12 cellular contexts compared by ENCODE assay signal in genomic region chr6:18214003-18214402, GRCh38. TPM values are rescaled to one million over a fixed set of nuclear protein-coding genes. Genes with fewer than 3 reads are reported as not detected.
DNase-seq lines count a peak whose midpoint lies in the region; ATAC-seq and TF ChIP-seq lines count a peak whose summit lies in the region.
"Had no signal": no experiment of that assay in that cellular context is flagged by ENCODE, and none has a peak within 500 bp of the region (broad histone marks: within the 10 kb centered on the region; RNA-seq: fewer than 3 reads in every experiment).

No MANE protein-coding gene starts in this region.

- POLR2A ChIA-PET in WTC11 (lab: Charles Lee) = no interaction called here
- POLR2A ChIA-PET in PC-9 (lab: Charles Lee; ENCODE audit: unreplicated experiment) = no interaction called here

- H3K27me3 ChIP-seq in thoracic aorta (replicated peaks; ENCODE audit: insufficient read depth) (no peaks in the 10 kb centered on the region), PC-9 (ENCODE audit: insufficient read depth, low read depth) (no peaks in the 10 kb centered on the region)

- H3K27ac ChIP-seq in thoracic aorta (peak overlapping the region in 1 of 2 donors; percentile 58), PC-9 (no peak overlapping the region)
- H3K27ac ChIP-seq: parathyroid adenoma had no signal

- H3F3A ChIP-seq in PC-9 (ENCODE audit: insufficient read depth, low read depth) = no peaks in the 10 kb centered on the region

- H3K4me2 ChIP-seq in PC-9 = no peak overlapping the region

- no peaks in the 10 kb centered on the region for H3K79me2 ChIP-seq in PC-9 (ENCODE audit: low read depth)
- H3K79me2 ChIP-seq: parathyroid adenoma had no signal

- H3K9me2 ChIP-seq in PC-9 (ENCODE audit: insufficient read depth) = no peaks in the 10 kb centered on the region

- H3K27me3 Mint-ChIP-seq in natural killer cell treated with Interleukin-12 subunit alpha and Interleukin-12 subunit beta and Interleukin-15 and Interleukin-18, amount 100 ng/mL, for 72 hours = no peaks in the 10 kb centered on the region
- H3K27me3 Mint-ChIP-seq in natural killer cell (ENCODE audit: low read depth in 2 of 2) = no peaks in the 10 kb centered on the region
- H3K27me3 Mint-ChIP-seq in WTC11 (ENCODE audit: low read depth) = no peaks in the 10 kb centered on the region

- H3K4me1 ChIP-seq in thoracic aorta (ENCODE audit: control insufficient read depth in 1 of 2, low read depth in 2 of 2) (peaks cover 0 to 9% of the 10 kb centered on the region in 2 donors), PC-9 (replicated peaks; ENCODE audit: insufficient read depth) (no peaks in the 10 kb centered on the region)
- H3K4me1 ChIP-seq: parathyroid adenoma had no signal

- no peaks in the 10 kb centered on the region for H4K20me1 ChIP-seq in PC-9 (ENCODE audit: insufficient read depth)

- no peak for ATAC-seq in natural killer cell treated with Interleukin-12 subunit alpha and Interleukin-12 subunit beta and Interleukin-15 and Interleukin-18, amount 100 ng/mL, for 72 hours
- ATAC-seq in natural killer cell = no peak
- peak; percentile 31 for ATAC-seq in HG02610 (IDR thresholded peaks at IDR 0.05; ENCODE audit: unreplicated experiment)
- ATAC-seq in WTC11 = no peak
- ATAC-seq in thoracic aorta (ENCODE audit: insufficient number of reproducible peaks, low FRiP score, low read depth) = no peak
- ATAC-seq in HG03571 (IDR thresholded peaks at IDR 0.05; ENCODE audit: unreplicated experiment) = no peak

- H2AFZ ChIP-seq in PC-9 = no peak overlapping the region
- H2AFZ ChIP-seq: parathyroid adenoma had no signal

- DNase-seq in natural killer cell treated with Interleukin-12 subunit alpha and Interleukin-12 subunit beta and Interleukin-15 and Interleukin-18, amount 100 ng/mL, for 72 hours (ENCODE audit: low spot score) = no peak
- DNase-seq in natural killer cell (no peak), WTC11 (ENCODE audit: low spot score) (no peak), thoracic aorta (ENCODE audit: low spot score) (no peak), DMS 273 treated with DMSO at 0.1 percent for 48 hours (lab: John Stamatoyannopoulos, UW) (no peak), PC-9 (no peak)
- DNase-seq: hypothalamus, mammary epithelial cell, NCI-H510A treated with DMSO at 0.1 percent for 48 hours had no signal

- peak overlapping the region; percentile 39 for H3K4me3 ChIP-seq in thoracic aorta
- H3K4me3 ChIP-seq in PC-9 = no peak overlapping the region

- CTCF ChIA-PET in WTC11 (lab: Charles Lee) = interaction anchor here (0.6 to 0.7 kb wide), 2 partner anchors 89 to 117 kb away, joined by 3 to 4 read pairs; no protein-coding TSS in a partner anchor
- CTCF ChIA-PET in PC-9 (lab: Charles Lee) = no interaction called here

- H3K9me3 ChIP-seq in thoracic aorta (no peaks in the 10 kb centered on the region), PC-9 (ENCODE audit: insufficient read depth, low read depth) (no peaks in the 10 kb centered on the region)

- peak overlapping the region in 1 of 2 donors; percentile 19 for H3K27ac Mint-ChIP-seq in natural killer cell treated with Interleukin-12 subunit alpha and Interleukin-12 subunit beta and Interleukin-15 and Interleukin-18, amount 100 ng/mL, for 72 hours
- H3K27ac Mint-ChIP-seq in natural killer cell (peak overlapping the region in 1 of 2 donors; percentile 64), WTC11 (peak overlapping the region; percentile 75; the same call in 1 of the 2 replicates)

- H3K9me3 Mint-ChIP-seq in natural killer cell treated with Interleukin-12 subunit alpha and Interleukin-12 subunit beta and Interleukin-15 and Interleukin-18, amount 100 ng/mL, for 72 hours = no peaks in the 10 kb centered on the region
- no peaks in the 10 kb centered on the region for H3K9me3 Mint-ChIP-seq in natural killer cell
- H3K9me3 Mint-ChIP-seq in WTC11 = no peaks in the 10 kb centered on the region

- peak overlapping the region; percentile 11 for H3K4me3 Mint-ChIP-seq in natural killer cell treated with Interleukin-12 subunit alpha and Interleukin-12 subunit beta and Interleukin-15 and Interleukin-18, amount 100 ng/mL, for 72 hours
- H3K4me3 Mint-ChIP-seq in natural killer cell = no peak overlapping the region
- no peak overlapping the region for H3K4me3 Mint-ChIP-seq in WTC11

- H3K36me3 ChIP-seq in thoracic aorta = no peaks in the 10 kb centered on the region
- H3K36me3 ChIP-seq in PC-9 (ENCODE audit: low read depth) = no peaks in the 10 kb centered on the region

- H3K36me3 Mint-ChIP-seq in natural killer cell treated with Interleukin-12 subunit alpha and Interleukin-12 subunit beta and Interleukin-15 and Interleukin-18, amount 100 ng/mL, for 72 hours = peaks cover 6% of the 10 kb centered on the region
- H3K36me3 Mint-ChIP-seq in natural killer cell (peaks cover 16% of the 10 kb centered on the region), WTC11 (peaks cover 19% of the 10 kb centered on the region)

- no peak for TF ChIP-seq CTCF in natural killer cell (IDR thresholded peaks at IDR 0.05)
- TF ChIP-seq CTCF in WTC11 (IDR thresholded peaks at IDR 0.05) = no peak
- no peak for TF ChIP-seq CTCF in thoracic aorta (IDR thresholded peaks at IDR 0.05)
- TF ChIP-seq CTCF in PC-9 (conservative IDR thresholded peaks at IDR 0.05) = no peak

- peaks cover 3 to 13% of the 10 kb centered on the region in 2 donors for H3K4me1 Mint-ChIP-seq in natural killer cell treated with Interleukin-12 subunit alpha and Interleukin-12 subunit beta and Interleukin-15 and Interleukin-18, amount 100 ng/mL, for 72 hours (ENCODE audit: low read depth in 2 of 2)
- peaks cover 0 to 5% of the 10 kb centered on the region in 2 donors for H3K4me1 Mint-ChIP-seq in natural killer cell
- H3K4me1 Mint-ChIP-seq in WTC11 = no peaks in the 10 kb centered on the region

- no TSS peak for BruUV-seq in PC-9 (replicated peaks; lab: Mats Ljungman, UMichigan)

- intact Hi-C loops in natural killer cell (cut with micrococcal nuclease) (no loop called here), PC-9 (cut with micrococcal nuclease; ENCODE audit: unreplicated experiment) (no loop called here)

TF ChIP-seq in WTC11, 78 proteins besides CTCF, POLR2A, EP300 and RAD21 (continues in another document):
- no peak for TF ChIP-seq NR3C1 (CRISPR knock-in tag; conservative IDR thresholded peaks at IDR 0.05; ENCODE audit: low read depth)
- no peak for TF ChIP-seq RELA (CRISPR knock-in tag; IDR thresholded peaks at IDR 0.05; ENCODE audit: borderline replicate concordance)
- TF ChIP-seq MXD4 (CRISPR knock-in tag; IDR thresholded peaks at IDR 0.05; ENCODE audit: borderline replicate concordance) = no peak
- TF ChIP-seq PRRX2 (CRISPR knock-in tag; IDR thresholded peaks at IDR 0.05) = no peak
- TF ChIP-seq ATF6 (CRISPR knock-in tag; IDR thresholded peaks at IDR 0.05) = no peak
- no peak for TF ChIP-seq ATF3 (CRISPR knock-in tag; conservative IDR thresholded peaks at IDR 0.05)
- no peak for TF ChIP-seq ERG (CRISPR knock-in tag; IDR thresholded peaks at IDR 0.05)
- no peak for TF ChIP-seq ESRRA (CRISPR knock-in tag; IDR thresholded peaks at IDR 0.05; ENCODE audit: borderline replicate concordance)
- TF ChIP-seq CREM (CRISPR knock-in tag; IDR thresholded peaks at IDR 0.05) = no peak
- TF ChIP-seq ZNF138 (CRISPR knock-in tag; conservative IDR thresholded peaks at IDR 0.05) = no peak

RNA-seq across cellular contexts. Expression of gene DEK, which starts 50.3 kb away (rescaled TPM):
- total RNA-seq in natural killer cell treated with Interleukin-12 subunit alpha and Interleukin-12 subunit beta and Interleukin-15 and Interleukin-18, amount 100 ng/mL, for 72 hours = 100 to 1,000 TPM; 105 to 152 TPM
- total RNA-seq in natural killer cell (10 to 100 TPM; 79.5 to 89.7 (median 80.9) TPM), WTC11 (2021) (180 to 204 TPM (median 194 TPM) in 3 replicates), thoracic aorta (100 to 1,000 TPM in 1 of 2 donors, 10 to 100 TPM in 1; 72.6 to 130 TPM), PC-9 (2021) (192 and 260 TPM in 2 replicates)

RNA-seq across cellular contexts. Expression of gene KDM1B, which starts 58.8 kb away (rescaled TPM):
- 10 to 100 TPM in 1 of 2 donors, 1 to 10 TPM in 1; 8.1 to 10.6 TPM for total RNA-seq in natural killer cell treated with Interleukin-12 subunit alpha and Interleukin-12 subunit beta and Interleukin-15 and Interleukin-18, amount 100 ng/mL, for 72 hours
- total RNA-seq in natural killer cell (10 to 100 TPM; 12.7 to 13.3 (median 13.0) TPM), WTC11 (2021) (6.7 to 8.7 TPM (median 8.0 TPM) in 3 replicates), thoracic aorta (10 to 100 TPM; 10.3 TPM), PC-9 (2021) (15.6 and 21.5 TPM in 2 replicates)

RNA-seq across cellular contexts. Expression of gene TPMT, which starts 59.1 kb away (rescaled TPM):
- total RNA-seq in natural killer cell treated with Interleukin-12 subunit alpha and Interleukin-12 subunit beta and Interleukin-15 and Interleukin-18, amount 100 ng/mL, for 72 hours = 10 to 100 TPM; 10.2 to 14.7 TPM
- 10 to 100 TPM in 1 of 3 donors, 1 to 10 TPM in 2; 8.9 to 11.4 (median 9.6) TPM for total RNA-seq in natural killer cell
- 12.7 to 14.4 TPM (median 13.5 TPM) in 3 replicates for total RNA-seq in WTC11 (2021)
- total RNA-seq in thoracic aorta = 1 to 10 TPM; 5.0 to 5.5 TPM
- total RNA-seq in PC-9 (2021) = 7.0 and 10.5 TPM in 2 replicates
